Comparison of ENCODE assay signal across 8 cellular contexts in genomic region chr9:89375181-89375760, GRCh38. TPM values are rescaled to one million over a fixed set of nuclear protein-coding genes. Genes with fewer than 3 reads are reported as not detected.
DNase-seq lines count a peak whose midpoint lies in the region; ATAC-seq, FAIRE-seq and TF ChIP-seq lines count a peak whose summit lies in the region.

No MANE protein-coding gene starts in this region.

- no peaks in the 10 kb centered on the region for H3K27me3 Mint-ChIP-seq in activated T-helper 17 cell treated with anti-CD3 and anti-CD28 coated beads, Interleukin-2, amount 50 U/mL, for 72 hours
- no peaks in the 10 kb centered on the region for H3K27me3 Mint-ChIP-seq in natural killer cell (ENCODE audit: low read depth in 2 of 2)

- no peak overlapping the region for H3K4me3 Mint-ChIP-seq in activated T-helper 17 cell treated with anti-CD3 and anti-CD28 coated beads, Interleukin-2, amount 50 U/mL, for 72 hours
- H3K4me3 Mint-ChIP-seq in natural killer cell = peak overlapping the region; percentile 47

- no peaks in the 10 kb centered on the region for H3K9me3 ChIP-seq in tibial nerve

- no peak for TF ChIP-seq EP300 in tibial nerve (IDR thresholded peaks at IDR 0.05)

- no peak for TF ChIP-seq CTCF in natural killer cell (IDR thresholded peaks at IDR 0.05)
- TF ChIP-seq CTCF in coronary artery (IDR thresholded peaks at IDR 0.05) = no peak
- no peak for TF ChIP-seq CTCF in tibial nerve (IDR thresholded peaks at IDR 0.05)

- H3K27ac ChIP-seq in coronary artery (no peak overlapping the region), tibial nerve (peak overlapping the region in 1 of 4 donors; percentile 11)

- H3K9me3 Mint-ChIP-seq in activated T-helper 17 cell treated with anti-CD3 and anti-CD28 coated beads, Interleukin-2, amount 50 U/mL, for 72 hours = no peaks in the 10 kb centered on the region
- no peaks in the 10 kb centered on the region for H3K9me3 Mint-ChIP-seq in natural killer cell

- ATAC-seq in HG03469 (IDR thresholded peaks at IDR 0.05; ENCODE audit: unreplicated experiment) (peak; percentile 47), natural killer cell (peak; percentile 45 to 66 (median 52))
- ATAC-seq in activated T-helper 17 cell treated with anti-CD3 and anti-CD28 coated beads, Interleukin-2, amount 50 U/mL, for 72 hours (replicated peaks) = peak; percentile 39

- peaks cover 49% of the 10 kb centered on the region for H3K36me3 Mint-ChIP-seq in activated T-helper 17 cell treated with anti-CD3 and anti-CD28 coated beads, Interleukin-2, amount 50 U/mL, for 72 hours (ENCODE audit: low read depth)
- H3K36me3 Mint-ChIP-seq in natural killer cell = peaks cover 25% of the 10 kb centered on the region

- peaks cover 17% of the 10 kb centered on the region for H3K4me1 Mint-ChIP-seq in activated T-helper 17 cell treated with anti-CD3 and anti-CD28 coated beads, Interleukin-2, amount 50 U/mL, for 72 hours
- H3K4me1 Mint-ChIP-seq in natural killer cell = peaks cover 47 to 53% of the 10 kb centered on the region in 2 donors

- H3K4me1 ChIP-seq in tibial nerve = no peaks in the 10 kb centered on the region

- TF ChIP-seq POLR2A in tibial nerve (IDR thresholded peaks at IDR 0.05) = no peak

- peak; percentile 90 for FAIRE-seq in GM19239 (lab: Jason Lieb, UNC)

- intact Hi-C loops in natural killer cell (cut with micrococcal nuclease) = loop anchor here (10.0 kb wide), 1 partner anchor 50 kb away; no protein-coding TSS in a partner anchor

- peak overlapping the region; percentile 78 for H3K27ac Mint-ChIP-seq in activated T-helper 17 cell treated with anti-CD3 and anti-CD28 coated beads, Interleukin-2, amount 50 U/mL, for 72 hours
- H3K27ac Mint-ChIP-seq in natural killer cell = peak overlapping the region in 1 of 2 donors; percentile 82

- H3K4me3 ChIP-seq in coronary artery (no peak overlapping the region), tibial nerve (no peak overlapping the region)

- DNase-seq in COR-L47 (lab: John Stamatoyannopoulos, UW) = peak; percentile 42
- peak; percentile 57 for DNase-seq in GM19239 (ENCODE audit: insufficient read length, low spot score)
- no peak for DNase-seq in natural killer cell
- DNase-seq in globus pallidus (ENCODE audit: low spot score) = no peak
- DNase-seq in coronary artery (ENCODE audit: low spot score) = no peak
- no peak for DNase-seq in tibial nerve (ENCODE audit: low spot score in 2 of 2)

- 61% methylated on average over 8 of the region's 8 CpGs for WGBS in tibial nerve, 2 donors

- H3K27me3 ChIP-seq in tibial nerve = no peaks in the 10 kb centered on the region

- H3K36me3 ChIP-seq in tibial nerve = peaks cover 0 to 53% (median 0%) of the 10 kb centered on the region in 3 donors

RNA-seq across cellular contexts. Expression of gene SECISBP2, which starts 57.0 kb away (rescaled TPM):
- total RNA-seq in activated T-helper 17 cell treated with anti-CD3 and anti-CD28 coated beads, Interleukin-2, amount 50 U/mL, for 72 hours = 10 to 100 TPM; 33.1 to 40.1 TPM
- 10 to 100 TPM; 79.5 to 95.8 (median 88.7) TPM for total RNA-seq in natural killer cell
- 10 to 100 TPM; 57.7 to 77.1 (median 64.8) TPM for total RNA-seq in tibial nerve

Comparison
In these comparisons a context has a peak if more than half of its experiments do, and no peak if none do; other contexts are left out.
1. DNase-seq: peak in COR-L47 (single experiment) and GM19239 (single experiment); none in natural killer cell (single experiment), globus pallidus (single experiment), coronary artery (single experiment) and tibial nerve (0 of 2).
2. Peak in every context shown above with its lines, with median percentiles within 50 percentile points of each other: ATAC-seq.